ENCODE assay signal across 14 cellular contexts in the genomic region with DNA sequence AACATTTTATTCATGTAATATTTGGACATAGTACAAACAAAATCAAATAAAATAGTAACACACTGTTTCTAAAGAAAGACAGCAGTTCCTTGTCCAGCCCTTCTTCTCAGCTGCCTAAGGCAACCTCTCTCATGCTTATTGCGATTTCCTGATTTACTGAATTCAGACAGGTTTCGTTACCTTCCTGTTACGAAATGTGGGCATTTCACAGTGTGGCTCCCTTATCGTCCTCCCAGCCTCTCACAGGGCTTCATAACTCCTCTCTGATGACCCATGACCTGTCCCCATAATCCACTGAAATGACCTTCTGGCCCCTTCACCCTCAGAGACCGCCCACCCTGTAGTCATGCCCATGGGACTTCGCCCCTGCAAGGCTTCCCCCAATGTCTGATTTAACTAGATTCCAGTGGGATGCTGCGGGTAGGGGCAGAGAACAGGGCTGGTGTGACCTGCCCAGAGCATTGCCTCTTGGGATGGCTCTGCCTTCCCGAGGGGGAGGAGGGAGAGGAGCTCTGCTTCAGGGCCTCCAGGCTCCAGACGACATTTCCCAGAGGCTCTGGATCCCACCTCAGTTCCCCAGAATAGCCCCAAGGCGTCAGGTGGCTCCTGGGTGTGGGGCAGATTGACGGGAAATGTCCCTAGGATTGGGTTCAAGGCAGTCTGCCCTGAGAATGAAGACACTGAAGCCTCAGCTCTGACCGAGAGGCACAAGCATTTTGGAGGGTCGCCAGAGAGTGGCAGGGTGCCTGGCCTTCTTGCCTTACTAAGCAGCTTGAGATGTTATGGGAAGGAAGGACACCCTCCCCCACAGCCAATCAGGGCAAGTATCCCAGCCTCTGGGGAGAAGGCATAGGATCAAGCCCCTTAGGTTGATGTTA. TPM values are rescaled to one million over a fixed set of nuclear protein-coding genes. Genes with fewer than 3 reads are reported as not detected.
A peak's percentile ranks its signal among the peaks of the same experiment; 100 is the strongest.
DNase-seq lines count a peak whose midpoint lies in the region; ATAC-seq and TF ChIP-seq lines count a peak whose summit lies in the region.
"Had no signal": no experiment of that assay in that cellular context is flagged by ENCODE, and none has a peak within 500 bp of the region (broad histone marks: within the 10 kb centered on the region; RNA-seq: fewer than 3 reads in every experiment).

No MANE protein-coding gene starts in this region.

- DNase-seq in AG20443 (ENCODE audit: low spot score): peak; percentile 40
- DNase-seq in dorsolateral prefrontal cortex: peak in 5 of 10 donors; percentile 53 to 78 (median 69)
- peak; percentile 82 for DNase-seq in pons (ENCODE audit: low spot score)
- DNase-seq in SW480 (ENCODE audit: low spot score): no peak
- DNase-seq in T-helper 17 cell: no peak
- DNase-seq: activated B cell treated with CpG ODN at 0.5 μM for 24 hours; NCI-H2081 treated with DMSO at 0.1 percent for 48 hours; stimulated activated CD8-positive, alpha-beta memory T cell treated with anti-CD3 and anti-CD28 coated beads, Interleukin-4, amount 100 ng/mL, for 48 hours had no signal

- intact Hi-C loops in dorsolateral prefrontal cortex (cut with DNase I): no loop called here

- H3K27me3 ChIP-seq in dorsolateral prefrontal cortex: no peaks in the 10 kb centered on the region

- H3K36me3 Mint-ChIP-seq in T-helper 17 cell (ENCODE audit: low read depth): no peaks in the 10 kb centered on the region

- H3K4me3 ChIP-seq in dorsolateral prefrontal cortex: no peak overlapping the region
- H3K4me3 ChIP-seq: heart right ventricle, smooth muscle cell had no signal

- TF ChIP-seq RAD21 in Ishikawa (IDR thresholded peaks at IDR 0.05; ENCODE audit: low read depth): no peak

- no peaks in the 10 kb centered on the region for H3K9me3 ChIP-seq in T-helper 17 cell (ENCODE audit: control insufficient read depth, low read length, poor library complexity, severe bottlenecking)
- H3K9me3 ChIP-seq: heart right ventricle had no signal

- H3K4me1 Mint-ChIP-seq in T-helper 17 cell: no peaks in the 10 kb centered on the region
- H3K4me1 Mint-ChIP-seq: activated B cell treated with CpG ODN at 0.5 μM for 24 hours; activated T-helper 17 cell treated with anti-CD3 and anti-CD28 coated beads, Interleukin-2, amount 50 U/mL, for 72 hours had no signal

- ATAC-seq in GM18870 (IDR thresholded peaks at IDR 0.05; ENCODE audit: unreplicated experiment): no peak
- no peak for ATAC-seq in T-helper 17 cell
- ATAC-seq in GM21390 (IDR thresholded peaks at IDR 0.05; ENCODE audit: unreplicated experiment): no peak
- ATAC-seq: activated T-helper 17 cell treated with anti-CD3 and anti-CD28 coated beads, Interleukin-2, amount 50 U/mL, for 72 hours had no signal

- TF ChIP-seq CTCF in dorsolateral prefrontal cortex (IDR thresholded peaks at IDR 0.05 in 54 of 56, conservative IDR thresholded peaks at IDR 0.05 in 2 of 56; ENCODE audit: low read depth in 1 of 56, partially characterized antibody in 56 of 56): no peak

- H3K27ac ChIP-seq in dorsolateral prefrontal cortex: peak overlapping the region; percentile 34 to 100 (median 88)

- no peak for TF ChIP-seq EP300 in Ishikawa (IDR thresholded peaks at IDR 0.05; ENCODE audit: borderline replicate concordance)

- no peak overlapping the region for H3K27ac Mint-ChIP-seq in T-helper 17 cell
- H3K27ac Mint-ChIP-seq: activated B cell treated with CpG ODN at 0.5 μM for 24 hours; activated T-helper 17 cell treated with anti-CD3 and anti-CD28 coated beads, Interleukin-2, amount 50 U/mL, for 72 hours had no signal

- H3K4me3 Mint-ChIP-seq in T-helper 17 cell: no peak overlapping the region
- H3K4me3 Mint-ChIP-seq: activated B cell treated with CpG ODN at 0.5 μM for 24 hours; activated T-helper 17 cell treated with anti-CD3 and anti-CD28 coated beads, Interleukin-2, amount 50 U/mL, for 72 hours had no signal

- H3K27me3 Mint-ChIP-seq in T-helper 17 cell: peaks cover 37% of the 10 kb centered on the region

TF ChIP-seq in Ishikawa, 13 proteins besides CTCF, POLR2A, EP300 and RAD21:
- TF ChIP-seq FOXM1 (IDR thresholded peaks at IDR 0.05; ENCODE audit: borderline replicate concordance, low read depth): no peak
- no peak for TF ChIP-seq YY1 (IDR thresholded peaks at IDR 0.05; ENCODE audit: low read depth)
- TF ChIP-seq CEBPB (IDR thresholded peaks at IDR 0.05): 0 out of 2 replicates have a peak, but pooled peaks have one; percentile 8
TF ChIP-seq in Ishikawa: peak in this region for 1.

RNA-seq across cellular contexts. Expression of a gene that starts 20.6 kb away (rescaled TPM):
- total RNA-seq in dorsolateral prefrontal cortex: 100 to 1,000 TPM in 75 of 120 experiments, 10 to 100 TPM in 45; 50.7 to 418 (median 112) TPM
- under 1 TPM; 0.23 to 0.57 TPM for total RNA-seq in T-helper 17 cell
- total RNA-seq: smooth muscle cell had no signal

RNA-seq across cellular contexts. Expression of a gene that starts 44.8 kb away (rescaled TPM):
- total RNA-seq in dorsolateral prefrontal cortex (100 to 1,000 TPM in 9 of 120 experiments, 10 to 100 TPM in 111; 48.8 to 115 (median 83.6) TPM), T-helper 17 cell (10 to 100 TPM; 43.6 to 48.5 TPM)

Comparison
In these comparisons a context has a peak if more than half of its experiments do, and no peak if none do; other contexts are left out.
1. DNase-seq: peak in AG20443 (single experiment) and pons (single experiment); none in SW480 (single experiment) and T-helper 17 cell (0 of 3).
2. RNA of a gene that starts 20.6 kb away (total RNA-seq): 50.7 to 418 TPM in dorsolateral prefrontal cortex; 0.23 to 0.57 TPM in T-helper 17 cell; every median in the first group is over 10 times any median in the second.